8 cellular contexts compared by ENCODE assay signal in genomic region chr11:59616396-59616982, GRCh38. TPM values are rescaled to one million over a fixed set of nuclear protein-coding genes. Genes with fewer than 3 reads are reported as not detected.
DNase-seq lines count a peak whose midpoint lies in the region; ATAC-seq, FAIRE-seq and TF ChIP-seq lines count a peak whose summit lies in the region.

No MANE protein-coding gene starts in this region.

- TF ChIP-seq CTCF in kidney (IDR thresholded peaks at IDR 0.05; ENCODE audit: borderline replicate concordance, extremely low read depth, insufficient read depth): no peak

- peaks cover 15 to 26% of the 10 kb centered on the region in 2 donors for H3K4me1 ChIP-seq in kidney (ENCODE audit: control insufficient read depth in 1 of 2, insufficient read depth in 1 of 2, low read depth in 1 of 2, low read length in 2 of 2)

- H3K27ac ChIP-seq in angular gyrus (ENCODE audit: low read depth, low read length) (peak overlapping the region; percentile 75), kidney (ENCODE audit: low read depth in 2 of 2, low read length in 2 of 2) (peak overlapping the region; percentile 84 to 98), temporal lobe (ENCODE audit: low read depth, low read length) (peak overlapping the region; percentile 31)

- H3K36me3 ChIP-seq in kidney (ENCODE audit: control insufficient read depth in 1 of 2, insufficient read depth in 2 of 2, low read length in 2 of 2): no peaks in the 10 kb centered on the region

- intact Hi-C loops in kidney (cut with DNase I): no loop called here

- no peak for ATAC-seq in HG02840 (IDR thresholded peaks at IDR 0.05; ENCODE audit: low FRiP score, unreplicated experiment)

- peak; percentile 97 for DNase-seq in stimulated activated CD4-positive, alpha-beta T cell treated with anti-CD3 and anti-CD28 coated beads, Interleukin-15, amount 100 ng/mL, for 24 hours
- DNase-seq in stimulated activated CD4-positive, alpha-beta T cell treated with anti-CD3 and anti-CD28 coated beads, Interleukin-2, amount 100 ng/mL, for 24 hours: no peak
- DNase-seq in kidney (peak; percentile 99), SHP77 treated with DMSO at 0.1 percent for 48 hours (lab: John Stamatoyannopoulos, UW) (no peak), COLO668 (lab: John Stamatoyannopoulos, UW; ENCODE audit: unreplicated experiment) (no peak)

- H3K9ac ChIP-seq in kidney (ENCODE audit: low read length in 2 of 2): peak overlapping the region; percentile 87 to 97

- H3K4me3 ChIP-seq in kidney (ENCODE audit: low read length in 2 of 2): peak overlapping the region; percentile 74 to 90

- no peak for FAIRE-seq in kidney (lab: Jason Lieb, UNC)

- H3K9me3 ChIP-seq in kidney (ENCODE audit: control insufficient read depth in 1 of 2, low read length in 2 of 2): no peaks in the 10 kb centered on the region

RNA-seq across cellular contexts. Expression of gene OSBP, which starts 0.9 kb away (rescaled TPM):
- total RNA-seq in kidney (53.8 TPM), temporal lobe (34.9 TPM)
- polyA plus RNA-seq in kidney (ENCODE audit: insufficient read depth, low read depth, low replicate concordance): 25.9 TPM

RNA-seq across cellular contexts. Expression of gene PATL1, which starts 52.3 kb away (rescaled TPM):
- total RNA-seq in kidney (35.4 TPM), temporal lobe (5.7 TPM)
- 12.3 TPM for polyA plus RNA-seq in kidney (ENCODE audit: insufficient read depth, low read depth, low replicate concordance)

Comparison
In these comparisons a context has a peak if more than half of its experiments do, and no peak if none do; other contexts are left out.
1. DNase-seq: peak in stimulated activated CD4-positive, alpha-beta T cell treated with anti-CD3 and anti-CD28 coated beads, Interleukin-15, amount 100 ng/mL, for 24 hours (single experiment) and kidney (single experiment); none in stimulated activated CD4-positive, alpha-beta T cell treated with anti-CD3 and anti-CD28 coated beads, Interleukin-2, amount 100 ng/mL, for 24 hours (0 of 2), SHP77 treated with DMSO at 0.1 percent for 48 hours (single experiment) and COLO668 (single experiment).
2. H3K27ac ChIP-seq: peak in every context shown above with its lines; median percentile 91 in kidney; 75 in angular gyrus; 31 in temporal lobe.